Comparison of ENCODE assay signal across 20 cellular contexts in genomic region chr18:50240083-50240563, GRCh38. TPM values are rescaled to one million over a fixed set of nuclear protein-coding genes. Genes with fewer than 3 reads are reported as not detected.
DNase-seq lines count a peak whose midpoint lies in the region; ATAC-seq, FAIRE-seq and TF ChIP-seq lines count a peak whose summit lies in the region.
"Had no signal": no experiment of that assay in that cellular context is flagged by ENCODE, and none has a peak within 500 bp of the region (broad histone marks: within the 10 kb centered on the region; RNA-seq: fewer than 3 reads in every experiment).

No MANE protein-coding gene starts in this region.

- H3K4me2 ChIP-seq in keratinocyte (ENCODE audit: control insufficient read depth, extremely low read depth, insufficient read depth, low read depth, low read length) = no peak overlapping the region

- H3K9ac ChIP-seq in keratinocyte (ENCODE audit: control insufficient read depth, extremely low read depth, insufficient read depth, low read length) = peak overlapping the region; percentile 43

- peak overlapping the region; percentile 92 for H3K27ac Mint-ChIP-seq in Calu3 (ENCODE audit: unreplicated experiment)
- H3K27ac Mint-ChIP-seq in activated T-helper 2 cell treated with anti-CD3 and anti-CD28 coated beads, Interferon-gamma antibody, Interleukin-2, Interleukin-4, amounts not matched to agents 10 μg/mL and 5 μg/mL and 100 μg/mL, durations not matched to agents 14 hours and 24 hours and 36 hours = no peak overlapping the region
- H3K27ac Mint-ChIP-seq: activated naive CD8-positive, alpha-beta T cell had no signal

- TF ChIP-seq CTCF in Calu3 (IDR thresholded peaks at IDR 0.05; ENCODE audit: unreplicated experiment) (no peak), keratinocyte (optimal IDR thresholded peaks at IDR 0.05 in 1 of 3, IDR thresholded peaks at IDR 0.05 in 1 of 3, conservative IDR thresholded peaks at IDR 0.05 in 1 of 3; ENCODE audit: extremely low read depth in 1 of 3, insufficient read depth in 2 of 3, low read length in 3 of 3) (no peak), heart left ventricle (IDR thresholded peaks at IDR 0.05) (no peak)

- dilution Hi-C loops in keratinocyte (cut with MboI; ENCODE audit: extremely low pct_ligation_motif_present, low sequenced_read_pairs) = no loop called here

- H3K9me1 ChIP-seq in keratinocyte (ENCODE audit: control insufficient read depth, extremely low read depth, insufficient read depth, low read length) = no peaks in the 10 kb centered on the region

- BruUV-seq in Calu3 (replicated peaks; lab: Mats Ljungman, UMichigan) = no TSS peak

- no peaks in the 10 kb centered on the region for H3K79me2 ChIP-seq in keratinocyte (ENCODE audit: control insufficient read depth, insufficient read depth, low read length)

- TF ChIP-seq POLR2A in heart left ventricle (IDR thresholded peaks at IDR 0.05) = no peak

- H3K4me3 Mint-ChIP-seq in Calu3 (ENCODE audit: low read depth, unreplicated experiment) = peak overlapping the region; percentile 24
- H3K4me3 Mint-ChIP-seq in activated T-helper 2 cell treated with anti-CD3 and anti-CD28 coated beads, Interferon-gamma antibody, Interleukin-2, Interleukin-4, amounts not matched to agents 10 μg/mL and 5 μg/mL and 100 μg/mL, durations not matched to agents 14 hours and 24 hours and 36 hours (ENCODE audit: low read depth) = no peak overlapping the region
- H3K4me3 Mint-ChIP-seq: activated naive CD8-positive, alpha-beta T cell had no signal

- H3K9me3 ChIP-seq in keratinocyte (ENCODE audit: control insufficient read depth, low read depth, low read length) (peaks cover 7% of the 10 kb centered on the region), heart left ventricle (peaks cover 0 to 15% (median 0%) of the 10 kb centered on the region in 12 donors)

- WGBS in heart left ventricle, 4 donors = 84 to 99% (median 89%) methylated on average over 3 of the region's 3 CpGs

- peak; percentile 60 for DNase-seq in Calu3
- DNase-seq in HT-29 (ENCODE audit: low spot score) = peak; percentile 22
- peak; percentile 16 for DNase-seq in activated T-helper 2 cell treated with anti-CD3 and anti-CD28 coated beads, Interferon-gamma antibody, Interleukin-2, Interleukin-4, amounts not matched to agents 10 μg/mL and 5 μg/mL and 100 μg/mL, durations not matched to agents 14 hours and 24 hours and 36 hours (ENCODE audit: low spot score)
- DNase-seq in keratinocyte (ENCODE audit: low read depth, low spot score) = peak; percentile 94
- DNase-seq in activated CD8-positive, alpha-beta memory T cell treated with anti-CD3 and anti-CD28 coated beads, Interleukin-2, amount 50 U/mL, for 48 hours = no peak
- DNase-seq in heart left ventricle = no peak
- DNase-seq: C1 segment of cervical spinal cord; DMS79; effector memory CD4-positive, alpha-beta T cell; midbrain; NCI-H1105; NK-92 treated with Interleukin-12 subunit alpha and Interleukin-12 subunit beta, amount 100 ng/mL, for 24 hours; stomach had no signal

- peak; percentile 65 for FAIRE-seq in keratinocyte (lab: Jason Lieb, UNC)
- FAIRE-seq: H1 had no signal

- intact Hi-C loops in Calu3 (cut with micrococcal nuclease; ENCODE audit: unreplicated experiment) = no loop called here
- intact Hi-C loops in activated T-helper 2 cell treated with anti-CD3 and anti-CD28 coated beads, Interferon-gamma antibody, Interleukin-2, Interleukin-4, amounts not matched to agents 10 μg/mL and 5 μg/mL and 100 μg/mL, durations not matched to agents 14 hours and 24 hours and 36 hours (cut with micrococcal nuclease) = loop anchor here (1.0 kb wide), 1 partner anchor 47 kb away; the partner anchor contains the start of gene CXXC1
- intact Hi-C loops in heart left ventricle (cut with DNase I) = loop anchor here in 1 of 10 donors (10.0 kb wide), 1 partner anchor 75 kb away; no protein-coding TSS in a partner anchor

- H3K9me3 Mint-ChIP-seq in Calu3 (ENCODE audit: low read depth, unreplicated experiment) = peaks cover 15% of the 10 kb centered on the region
- H3K9me3 Mint-ChIP-seq in activated T-helper 2 cell treated with anti-CD3 and anti-CD28 coated beads, Interferon-gamma antibody, Interleukin-2, Interleukin-4, amounts not matched to agents 10 μg/mL and 5 μg/mL and 100 μg/mL, durations not matched to agents 14 hours and 24 hours and 36 hours = peaks cover 28% of the 10 kb centered on the region

- ATAC-seq in HG03108 (IDR thresholded peaks at IDR 0.05; ENCODE audit: unreplicated experiment) (no peak), heart left ventricle (no peak)
- ATAC-seq: gastroesophageal sphincter had no signal

- H3K36me3 ChIP-seq in keratinocyte (ENCODE audit: control insufficient read depth in 2 of 2, extremely low read depth in 1 of 2, insufficient read depth in 2 of 2, low read length in 2 of 2) = no peaks in the 10 kb centered on the region
- H3K36me3 ChIP-seq in heart left ventricle = no peaks in the 10 kb centered on the region
- H3K36me3 ChIP-seq: cardiac muscle cell, gastroesophageal sphincter, SJSA1, stomach, vagina had no signal

- H2AFZ ChIP-seq in keratinocyte (ENCODE audit: control insufficient read depth, low read length) = no peak overlapping the region

- H3K4me1 ChIP-seq in keratinocyte (ENCODE audit: control insufficient read depth, extremely low read depth, insufficient read depth, low read length) (no peaks in the 10 kb centered on the region), heart left ventricle (no peaks in the 10 kb centered on the region)
- H3K4me1 ChIP-seq: gastroesophageal sphincter, SJSA1, stomach, vagina had no signal

- H3K27me3 Mint-ChIP-seq in Calu3 (ENCODE audit: unreplicated experiment) = no peaks in the 10 kb centered on the region
- peaks cover 1% of the 10 kb centered on the region for H3K27me3 Mint-ChIP-seq in activated T-helper 2 cell treated with anti-CD3 and anti-CD28 coated beads, Interferon-gamma antibody, Interleukin-2, Interleukin-4, amounts not matched to agents 10 μg/mL and 5 μg/mL and 100 μg/mL, durations not matched to agents 14 hours and 24 hours and 36 hours (ENCODE audit: low read depth)

- peaks cover 9% of the 10 kb centered on the region for H3K36me3 Mint-ChIP-seq in Calu3 (ENCODE audit: insufficient read depth, unreplicated experiment)
- H3K36me3 Mint-ChIP-seq in activated T-helper 2 cell treated with anti-CD3 and anti-CD28 coated beads, Interferon-gamma antibody, Interleukin-2, Interleukin-4, amounts not matched to agents 10 μg/mL and 5 μg/mL and 100 μg/mL, durations not matched to agents 14 hours and 24 hours and 36 hours (ENCODE audit: low read depth) = peaks cover 16% of the 10 kb centered on the region

- H3K27ac ChIP-seq in keratinocyte (ENCODE audit: control insufficient read depth, insufficient read depth, low read length) = peak overlapping the region; percentile 88
- no peak overlapping the region for H3K27ac ChIP-seq in heart left ventricle
- H3K27ac ChIP-seq: cardiac muscle cell, gastroesophageal sphincter, SJSA1, stomach, vagina had no signal

- no peaks in the 10 kb centered on the region for H4K20me1 ChIP-seq in keratinocyte (ENCODE audit: control insufficient read depth, extremely low read depth, insufficient read depth, low read length)

- CTCF ChIA-PET in Calu3 (lab: Charles Lee) = no interaction called here

- H3K4me3 ChIP-seq in keratinocyte (ENCODE audit: control insufficient read depth in 2 of 3, extremely low read depth in 1 of 3, insufficient read depth in 2 of 3, low read depth in 1 of 3, low read length in 3 of 3) (no peak overlapping the region), heart left ventricle (no peak overlapping the region)
- H3K4me3 ChIP-seq: cardiac muscle cell, gastroesophageal sphincter, SJSA1, stomach, vagina had no signal

- H3K27me3 ChIP-seq in keratinocyte (ENCODE audit: control insufficient read depth, extremely low read depth, insufficient read depth, low read length) (no peaks in the 10 kb centered on the region), heart left ventricle (no peaks in the 10 kb centered on the region)
- H3K27me3 ChIP-seq: cardiac muscle cell, gastroesophageal sphincter, stomach, vagina had no signal

- peaks cover 8% of the 10 kb centered on the region for H3K4me1 Mint-ChIP-seq in Calu3 (ENCODE audit: low read depth, unreplicated experiment)
- H3K4me1 Mint-ChIP-seq in activated T-helper 2 cell treated with anti-CD3 and anti-CD28 coated beads, Interferon-gamma antibody, Interleukin-2, Interleukin-4, amounts not matched to agents 10 μg/mL and 5 μg/mL and 100 μg/mL, durations not matched to agents 14 hours and 24 hours and 36 hours (ENCODE audit: low read depth) = peaks cover 8% of the 10 kb centered on the region

RNA-seq across cellular contexts. Expression of gene CFAP53, which starts 26.2 kb away (rescaled TPM):
- total RNA-seq in Calu3 (2022) = 0.94 and 0.98 TPM in 2 replicates
- not detected in 2 replicates for total RNA-seq in HT-29 (2014; rRNA removed; shearing (Covaris generic))
- total RNA-seq in activated T-helper 2 cell treated with anti-CD3 and anti-CD28 coated beads, Interferon-gamma antibody, Interleukin-2, Interleukin-4, amounts not matched to agents 10 μg/mL and 5 μg/mL and 100 μg/mL, durations not matched to agents 14 hours and 24 hours and 36 hours = 0.25 and 0.51 TPM in 2 replicates
- 0.44 to 0.70 TPM (median 0.59 TPM) in 3 replicates for polyA plus RNA-seq in keratinocyte
- 45.5 TPM for polyA plus RNA-seq in keratinocyte (2011; ENCODE audit: low read depth)
- 0.29 and 0.40 TPM in 2 replicates for polyA plus RNA-seq in keratinocyte (2011; cell fraction: cytosol; rRNA removed)
- 0.65 and 0.92 TPM in 2 replicates for polyA plus RNA-seq in keratinocyte (2011; cell fraction: nucleus; rRNA removed)
- 0.50 and 5.9 TPM in 2 replicates for polyA plus RNA-seq in keratinocyte (2012; ENCODE audit: low replicate concordance)
- 0.19 TPM in 1 of 3 replicates, not detected in the others for polyA minus RNA-seq in keratinocyte
- polyA minus RNA-seq in keratinocyte (2011; cell fraction: cytosol; rRNA and poly(A)+ RNA removed) = not detected
- polyA minus RNA-seq in keratinocyte (2011; cell fraction: nucleus; rRNA and poly(A)+ RNA removed) = 0.21 TPM in 1 of 2 replicates, not detected in the other
- under 1 TPM in 3 of 9 donors, not detected in 6; 0.14 to 0.62 (median 0.16) TPM for total RNA-seq in heart left ventricle
- polyA plus RNA-seq in heart left ventricle = under 1 TPM; 0.10 to 0.15 TPM
- total RNA-seq: vagina had no signal

RNA-seq across cellular contexts. Expression of gene MBD1, which starts 41.2 kb away (rescaled TPM):
- 70.5 and 88.0 TPM in 2 replicates for total RNA-seq in Calu3 (2022)
- 47.4 and 50.5 TPM in 2 replicates for total RNA-seq in HT-29 (2014; rRNA removed; shearing (Covaris generic))
- total RNA-seq in activated T-helper 2 cell treated with anti-CD3 and anti-CD28 coated beads, Interferon-gamma antibody, Interleukin-2, Interleukin-4, amounts not matched to agents 10 μg/mL and 5 μg/mL and 100 μg/mL, durations not matched to agents 14 hours and 24 hours and 36 hours = 78.4 and 79.7 TPM in 2 replicates
- 64.2 to 77.5 TPM (median 73.9 TPM) in 3 replicates for polyA plus RNA-seq in keratinocyte
- 50.0 TPM for polyA plus RNA-seq in keratinocyte (2011; ENCODE audit: low read depth)
- polyA plus RNA-seq in keratinocyte (2011; cell fraction: cytosol; rRNA removed) = 46.4 and 65.0 TPM in 2 replicates
- 196 TPM in 2 replicates for polyA plus RNA-seq in keratinocyte (2011; cell fraction: nucleus; rRNA removed)
- 56.9 and 76.5 TPM in 2 replicates for polyA plus RNA-seq in keratinocyte (2012; ENCODE audit: low replicate concordance)
- 53.6 to 123 TPM (median 64.1 TPM) in 3 replicates for polyA minus RNA-seq in keratinocyte
- 95.5 TPM for polyA minus RNA-seq in keratinocyte (2011; cell fraction: cytosol; rRNA and poly(A)+ RNA removed)
- polyA minus RNA-seq in keratinocyte (2011; cell fraction: nucleus; rRNA and poly(A)+ RNA removed) = 75.7 and 78.0 TPM in 2 replicates
- 10 to 100 TPM; 43.9 to 87.7 (median 51.4) TPM for total RNA-seq in heart left ventricle
- 10 to 100 TPM; 22.4 to 70.7 TPM for polyA plus RNA-seq in heart left ventricle

RNA-seq across cellular contexts. Expression of gene MYO5B, which starts 45.2 kb away (rescaled TPM):
- total RNA-seq in Calu3 (2022) = 56.7 and 59.1 TPM in 2 replicates
- total RNA-seq in HT-29 (2014; rRNA removed; shearing (Covaris generic)) = 29.3 and 35.9 TPM in 2 replicates
- not detected in 2 replicates for total RNA-seq in activated T-helper 2 cell treated with anti-CD3 and anti-CD28 coated beads, Interferon-gamma antibody, Interleukin-2, Interleukin-4, amounts not matched to agents 10 μg/mL and 5 μg/mL and 100 μg/mL, durations not matched to agents 14 hours and 24 hours and 36 hours
- polyA plus RNA-seq in keratinocyte = 6.5 to 7.7 TPM (median 6.8 TPM) in 3 replicates
- 86.8 TPM for polyA plus RNA-seq in keratinocyte (2011; ENCODE audit: low read depth)
- 11.3 and 15.5 TPM in 2 replicates for polyA plus RNA-seq in keratinocyte (2011; cell fraction: cytosol; rRNA removed)
- 17.1 and 18.5 TPM in 2 replicates for polyA plus RNA-seq in keratinocyte (2011; cell fraction: nucleus; rRNA removed)
- 5.8 and 40.7 TPM in 2 replicates for polyA plus RNA-seq in keratinocyte (2012; ENCODE audit: low replicate concordance)
- 11.3 to 17.9 TPM (median 12.5 TPM) in 3 replicates for polyA minus RNA-seq in keratinocyte
- 11.5 TPM for polyA minus RNA-seq in keratinocyte (2011; cell fraction: cytosol; rRNA and poly(A)+ RNA removed)
- 10.6 and 16.3 TPM in 2 replicates for polyA minus RNA-seq in keratinocyte (2011; cell fraction: nucleus; rRNA and poly(A)+ RNA removed)
- total RNA-seq in heart left ventricle = 1 to 10 TPM in 7 of 9 donors, under 1 TPM in 2; 0.51 to 5.9 (median 1.6) TPM
- polyA plus RNA-seq in heart left ventricle = under 1 TPM; 0.75 to 0.84 TPM

RNA-seq across cellular contexts. Expression of gene CXXC1, which starts 47.4 kb away (rescaled TPM):
- total RNA-seq in Calu3 (2022) (75.1 and 95.2 TPM in 2 replicates), heart left ventricle (10 to 100 TPM; 18.3 to 36.7 (median 33.2) TPM)
- 26.3 and 43.3 TPM in 2 replicates for total RNA-seq in HT-29 (2014; rRNA removed; shearing (Covaris generic))
- total RNA-seq in activated T-helper 2 cell treated with anti-CD3 and anti-CD28 coated beads, Interferon-gamma antibody, Interleukin-2, Interleukin-4, amounts not matched to agents 10 μg/mL and 5 μg/mL and 100 μg/mL, durations not matched to agents 14 hours and 24 hours and 36 hours = 94.9 and 101 TPM in 2 replicates
- polyA plus RNA-seq in keratinocyte (33.6 to 49.0 TPM (median 44.1 TPM) in 3 replicates), heart left ventricle (10 to 100 TPM; 36.2 to 39.5 TPM)
- polyA plus RNA-seq in keratinocyte (2011; ENCODE audit: low read depth) = 112 TPM
- 15.1 and 33.3 TPM in 2 replicates for polyA plus RNA-seq in keratinocyte (2011; cell fraction: cytosol; rRNA removed)
- polyA plus RNA-seq in keratinocyte (2011; cell fraction: nucleus; rRNA removed) = 106 and 110 TPM in 2 replicates
- 52.2 and 56.7 TPM in 2 replicates for polyA plus RNA-seq in keratinocyte (2012; ENCODE audit: low replicate concordance)
- polyA minus RNA-seq in keratinocyte = 29.1 to 50.9 TPM (median 37.0 TPM) in 3 replicates
- polyA minus RNA-seq in keratinocyte (2011; cell fraction: cytosol; rRNA and poly(A)+ RNA removed) = 31.7 TPM
- 25.6 and 34.9 TPM in 2 replicates for polyA minus RNA-seq in keratinocyte (2011; cell fraction: nucleus; rRNA and poly(A)+ RNA removed)

Comparison
In these comparisons a context has a peak if more than half of its experiments do, and no peak if none do; other contexts are left out.
1. DNase-seq: peak in Calu3 (single experiment), HT-29 (single experiment), activated T-helper 2 cell treated with anti-CD3 and anti-CD28 coated beads, Interferon-gamma antibody, Interleukin-2, Interleukin-4, amounts not matched to agents 10 μg/mL and 5 μg/mL and 100 μg/mL, durations not matched to agents 14 hours and 24 hours and 36 hours (single experiment) and keratinocyte (single experiment); none in activated CD8-positive, alpha-beta memory T cell treated with anti-CD3 and anti-CD28 coated beads, Interleukin-2, amount 50 U/mL, for 48 hours (single experiment) and heart left ventricle (0 of 5).